ENCODE assay signal across 4 cellular contexts in the genomic region with DNA sequence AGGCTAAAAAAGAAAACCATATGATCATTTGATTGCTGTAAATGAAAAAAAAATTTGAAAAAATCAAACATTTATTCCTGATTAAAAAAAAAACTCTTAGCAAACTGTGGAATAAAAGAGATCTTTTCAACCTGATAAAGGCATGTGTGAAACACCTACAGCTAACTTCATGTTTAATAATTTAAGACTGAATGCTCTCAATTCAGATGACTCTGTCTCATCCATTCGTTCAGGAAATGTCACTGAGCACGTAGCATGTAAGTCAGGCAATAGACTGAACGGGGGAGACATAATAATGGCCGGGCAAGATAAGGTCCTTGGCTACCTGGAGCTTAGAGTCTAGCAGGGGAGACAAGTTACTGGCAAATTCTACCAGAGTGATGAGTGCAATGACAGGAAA. TPM values are rescaled to one million over a fixed set of nuclear protein-coding genes. Genes with fewer than 3 reads are reported as not detected.
A peak's percentile ranks its signal among the peaks of the same experiment; 100 is the strongest.
DNase-seq lines count a peak whose midpoint lies in the region; FAIRE-seq and TF ChIP-seq lines count a peak whose summit lies in the region.
"Not testable (repeated sequence)": the region's sequence is repeated elsewhere in the genome, so short reads cannot be mapped to it uniquely, and the experiment has no call there.

No MANE protein-coding gene starts in this region.

- not testable (repeated sequence) for H3K4me3 ChIP-seq in SK-N-MC; bronchial epithelial cell (ENCODE audit: low read depth, low read length)

- H3K27ac Mint-ChIP-seq in glutamatergic neuron (ENCODE audit: unreplicated experiment): peak overlapping the region; percentile 63

- H3K9me3 Mint-ChIP-seq in glutamatergic neuron (ENCODE audit: unreplicated experiment): not testable (repeated sequence)

- not testable (repeated sequence) for H3K9me3 ChIP-seq in SK-N-MC (ENCODE audit: low read depth, low read length)

- TF ChIP-seq POLR2A in GM12892 (IDR thresholded peaks at IDR 0.05; ENCODE audit: low read depth, low read length): not testable (repeated sequence)

- H3K9ac ChIP-seq in SK-N-MC (ENCODE audit: insufficient read length): not testable (repeated sequence)

- not testable (repeated sequence) for DNase-seq in GM12892 (ENCODE audit: insufficient read length); SK-N-MC (ENCODE audit: low read depth, low spot score); bronchial epithelial cell (ENCODE audit: low read depth); glutamatergic neuron

- H3K4me3 Mint-ChIP-seq in glutamatergic neuron (ENCODE audit: unreplicated experiment): not testable (repeated sequence)

- peak overlapping the region; percentile 11; the same call in 1 of the 2 replicates for H3K27ac ChIP-seq in SK-N-MC

- H3K4me1 Mint-ChIP-seq in glutamatergic neuron (ENCODE audit: low read depth, unreplicated experiment): peaks cover 14% of the 10 kb centered on the region

- H3K27me3 Mint-ChIP-seq in glutamatergic neuron (ENCODE audit: unreplicated experiment): not testable (repeated sequence)

- not testable (repeated sequence) for TF ChIP-seq CTCF in bronchial epithelial cell (IDR thresholded peaks at IDR 0.05; ENCODE audit: insufficient read depth, low read length, severe bottlenecking); glutamatergic neuron (IDR thresholded peaks at IDR 0.05; ENCODE audit: partially characterized antibody, unreplicated experiment)

- not testable (repeated sequence) for H3K36me3 Mint-ChIP-seq in glutamatergic neuron (ENCODE audit: unreplicated experiment)

- not testable (repeated sequence) for H3K27me3 ChIP-seq in bronchial epithelial cell (ENCODE audit: control insufficient read depth, insufficient read depth, low read length)

- not testable (repeated sequence) for H3K36me3 ChIP-seq in SK-N-MC (ENCODE audit: insufficient read depth, low read length); bronchial epithelial cell (ENCODE audit: control insufficient read depth, insufficient read depth, low read length)

- FAIRE-seq in GM12892 (lab: Jason Lieb, UNC) (peak; percentile 36), bronchial epithelial cell (lab: Jason Lieb, UNC) (peak; percentile 94)

RNA-seq across cellular contexts. Expression of a gene that starts 25.8 kb away (rescaled TPM):
- polyA plus RNA-seq in GM12892 (2012; ENCODE audit: missing spikeins): 4.9 TPM
- 1.8 TPM in 2 replicates for total RNA-seq in bronchial epithelial cell
- total RNA-seq in glutamatergic neuron (ENCODE audit: unreplicated experiment): 48.6 TPM

Comparison
In these comparisons a context has a peak if more than half of its experiments do, and no peak if none do; other contexts are left out.
1. RNA of a gene that starts 25.8 kb away (total RNA-seq): 48.6 TPM in glutamatergic neuron (single experiment); 1.8 TPM in bronchial epithelial cell; every median in the first group is over 10 times any median in the second.